In genomic region chr16:13913374-13914292, GRCh38 we compare ENCODE assay signal across 33 cellular contexts.
"Had no signal": no experiment of that assay in that cellular context is flagged by ENCODE, and none has a peak within 500 bp of the region (broad histone marks: within the 10 kb centered on the region; RNA-seq: fewer than 3 reads in every experiment).

No MANE protein-coding gene starts in this region.

- DNase-seq: activated CD4-positive, alpha-beta T cell treated with anti-CD3 and anti-CD28 coated beads for 4 hours; activated CD4-positive, alpha-beta T cell treated with anti-CD3 and anti-CD28 coated beads, Interleukin-2, amount 50 U/mL, for 48 hours; activated CD8-positive, alpha-beta memory T cell treated with anti-CD3 and anti-CD28 coated beads for 24 hours; activated CD8-positive, alpha-beta memory T cell treated with anti-CD3 and anti-CD28 coated beads, Interleukin-2, amount 50 U/mL, for 4 hours; activated effector memory CD4-positive, alpha-beta T cell treated with anti-CD3 and anti-CD28 coated beads, Interleukin-2, amount 50 U/mL, for 16 hours; activated naive CD4-positive, alpha-beta T cell treated with anti-CD3 and anti-CD28 coated beads, Interleukin-2, amount 10 ng/mL, durations not matched to agents 7 days and 5 days; activated T-cell treated with anti-CD3 and anti-CD28 coated beads, Interleukin-2, amount 50 U/mL, for 1 hour; amniotic stem cell; central memory CD4-positive, alpha-beta T cell; foreskin fibroblast; head of caudate nucleus; hippocampal formation; left cardiac atrium; naive B cell; nephron progenitor cell; ovary; retina; stimulated activated CD4-positive, alpha-beta T cell treated with anti-CD3 and anti-CD28 coated beads, Interleukin-15, amount 100 ng/mL, for 24 hours; stimulated activated CD4-positive, alpha-beta T cell treated with anti-CD3 and anti-CD28 coated beads, Interleukin-2, amount 100 ng/mL, for 24 hours; stimulated activated naive B cell treated with anti-CD40 and anti-IgM and Interleukin-4, amounts not matched to agents 10 μg/mL and 1 μg/mL and 100 μg/mL, for 72 hours; stomach; T-helper 9 cell; thyroid gland; upper lobe of left lung had no signal

- H3K36me3 ChIP-seq: ovary, stomach, thyroid gland, upper lobe of left lung, vagina had no signal

- H3K36me3 Mint-ChIP-seq: activated naive CD4-positive, alpha-beta T cell treated with anti-CD3 and anti-CD28 coated beads, Interleukin-2, amount 10 ng/mL, durations not matched to agents 7 days and 5 days; naive B cell; stimulated activated naive B cell treated with anti-CD40 and anti-IgM and Interleukin-4, amounts not matched to agents 10 μg/mL and 1 μg/mL and 100 μg/mL, for 72 hours had no signal

- H3K4me3 ChIP-seq: lung, ovary, stomach, thyroid gland, upper lobe of left lung, vagina had no signal

- H3K4me1 Mint-ChIP-seq: activated naive CD4-positive, alpha-beta T cell treated with anti-CD3 and anti-CD28 coated beads, Interleukin-2, amount 10 ng/mL, durations not matched to agents 7 days and 5 days; naive B cell; nephron progenitor cell; stimulated activated naive B cell treated with anti-CD40 and anti-IgM and Interleukin-4, amounts not matched to agents 10 μg/mL and 1 μg/mL and 100 μg/mL, for 72 hours had no signal

- H3K9me3 ChIP-seq: ovary, thyroid gland, vagina had no signal

- H3K27ac Mint-ChIP-seq: activated naive CD4-positive, alpha-beta T cell treated with anti-CD3 and anti-CD28 coated beads, Interleukin-2, amount 10 ng/mL, durations not matched to agents 7 days and 5 days; activated T-helper 1 cell treated with anti-CD3 and anti-CD28 coated beads, Interleukin-12 subunit alpha, Interleukin-12 subunit beta, Interleukin-2, Interleukin-4 antibody, amounts not matched to agents 30 ng/mL and 10 ng/mL and 1 ng/mL, durations not matched to agents 14 hours and 24 hours and 36 hours; nephron progenitor cell; progenitor cell of endocrine pancreas; stimulated activated naive B cell treated with anti-CD40 and anti-IgM and Interleukin-4, amounts not matched to agents 10 μg/mL and 1 μg/mL and 100 μg/mL, for 72 hours; T-helper 1 cell treated with Interleukin-12 subunit alpha and Interleukin-12 subunit beta and Interleukin-4 antibody, amounts not matched to agents 30 μg/mL and 1 μg/mL, for 36 hours had no signal

- H3K27me3 Mint-ChIP-seq: progenitor cell of endocrine pancreas had no signal

- H3K9me3 Mint-ChIP-seq: activated naive CD4-positive, alpha-beta T cell treated with anti-CD3 and anti-CD28 coated beads, Interleukin-2, amount 10 ng/mL, durations not matched to agents 7 days and 5 days; activated T-helper 1 cell treated with anti-CD3 and anti-CD28 coated beads, Interleukin-12 subunit alpha, Interleukin-12 subunit beta, Interleukin-2, Interleukin-4 antibody, amounts not matched to agents 30 ng/mL and 10 ng/mL and 1 ng/mL, durations not matched to agents 14 hours and 24 hours and 36 hours; T-helper 1 cell treated with Interleukin-12 subunit alpha and Interleukin-12 subunit beta and Interleukin-4 antibody, amounts not matched to agents 30 μg/mL and 1 μg/mL, for 36 hours had no signal

- FAIRE-seq: endothelial cell of umbilical vein, keratinocyte, TTC549 had no signal

- H3K27ac ChIP-seq: ovary, thyroid gland, upper lobe of left lung, vagina, VCaP had no signal

- H3K27me3 ChIP-seq: ovary, thyroid gland, upper lobe of left lung, vagina had no signal

- ATAC-seq: left cardiac atrium; stimulated activated naive B cell treated with anti-CD40 and anti-IgM and Interleukin-4, amounts not matched to agents 10 μg/mL and 1 μg/mL and 100 μg/mL, for 72 hours had no signal

- H3K4me3 Mint-ChIP-seq: activated naive CD4-positive, alpha-beta T cell treated with anti-CD3 and anti-CD28 coated beads, Interleukin-2, amount 10 ng/mL, durations not matched to agents 7 days and 5 days; activated T-helper 1 cell treated with anti-CD3 and anti-CD28 coated beads, Interleukin-12 subunit alpha, Interleukin-12 subunit beta, Interleukin-2, Interleukin-4 antibody, amounts not matched to agents 30 ng/mL and 10 ng/mL and 1 ng/mL, durations not matched to agents 14 hours and 24 hours and 36 hours; naive B cell; nephron progenitor cell; stimulated activated naive B cell treated with anti-CD40 and anti-IgM and Interleukin-4, amounts not matched to agents 10 μg/mL and 1 μg/mL and 100 μg/mL, for 72 hours; T-helper 1 cell treated with Interleukin-12 subunit alpha and Interleukin-12 subunit beta and Interleukin-4 antibody, amounts not matched to agents 30 μg/mL and 1 μg/mL, for 36 hours had no signal
